21 cellular contexts compared by ENCODE assay signal in the genomic region with DNA sequence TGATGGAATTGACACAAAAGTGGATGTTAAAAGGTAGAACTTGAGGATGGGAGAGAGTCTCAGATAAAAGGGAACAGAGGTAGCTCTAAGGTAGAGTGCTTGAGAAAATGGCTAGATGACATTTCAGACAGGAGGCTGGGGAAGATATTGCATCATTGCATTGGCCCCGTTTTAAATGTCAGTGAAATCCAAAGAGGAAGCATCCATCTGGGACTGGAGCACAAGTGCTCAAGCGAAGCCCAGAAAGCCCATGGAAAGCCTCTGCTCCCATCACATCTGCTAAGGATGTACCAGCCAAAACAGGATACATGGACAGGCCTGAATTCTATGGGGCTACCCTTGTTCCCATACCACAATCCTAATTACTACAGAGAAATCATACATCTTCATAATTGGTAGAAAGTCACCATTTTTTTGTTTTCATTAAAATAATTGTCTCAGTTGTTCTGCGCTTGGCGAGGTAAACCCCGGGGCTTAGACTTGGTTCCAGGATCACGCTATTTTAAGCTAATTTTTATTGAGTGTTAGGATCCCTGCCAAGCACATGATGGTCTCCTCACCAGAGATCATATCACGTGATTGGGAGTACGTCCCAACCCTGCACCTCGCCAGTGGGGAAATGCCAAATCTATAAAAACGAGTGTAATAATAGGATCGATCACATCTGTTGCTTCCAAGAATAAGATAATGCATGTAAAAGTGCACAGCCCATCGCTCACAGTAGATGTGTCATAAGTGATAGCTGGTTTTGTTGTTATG.
DNase-seq lines count a peak whose midpoint lies in the region; ATAC-seq, FAIRE-seq and TF ChIP-seq lines count a peak whose summit lies in the region.
"Had no signal": no experiment of that assay in that cellular context is flagged by ENCODE, and none has a peak within 500 bp of the region (broad histone marks: within the 10 kb centered on the region; RNA-seq: fewer than 3 reads in every experiment).

No MANE protein-coding gene starts in this region.

- no peaks in the 10 kb centered on the region for H3K4me1 ChIP-seq in A549
- H3K4me1 ChIP-seq: SJSA1 had no signal

- H3K4me3 ChIP-seq in A549 (no peak overlapping the region), AG10803 (ENCODE audit: low read length) (no peak overlapping the region), retinal pigment epithelial cell (ENCODE audit: low read length) (peak overlapping the region; percentile 9)
- H3K4me3 ChIP-seq: GM12878, GM23338, SJSA1 had no signal

- H3K9me3 ChIP-seq in A549: no peaks in the 10 kb centered on the region
- H3K9me3 ChIP-seq: SJSA1 had no signal

- FAIRE-seq in A549 (lab: Jason Lieb, UNC): no peak
- FAIRE-seq: GM12878 had no signal

- POLR2A ChIA-PET in A549 (lab: Yijun Ruan, JAX): no interaction called here

- H3K27ac ChIP-seq in A549: no peak overlapping the region
- H3K27ac ChIP-seq: SJSA1 had no signal

- TF ChIP-seq CTCF in A549 (IDR thresholded peaks at IDR 0.05): no peak
- no peak for TF ChIP-seq CTCF in AG10803 (conservative IDR thresholded peaks at IDR 0.05; ENCODE audit: low read length)
- no peak for TF ChIP-seq CTCF in retinal pigment epithelial cell (conservative IDR thresholded peaks at IDR 0.05; ENCODE audit: low read depth, low read length)

- WGBS in A549 (ENCODE audit: missing lambda C conversion rate): 15% methylated on average over 12 of the region's 12 CpGs

- DNase-seq in A549 (ENCODE audit: low read depth in 1 of 2, low spot score in 1 of 2): no peak
- DNase-seq in AG10803 (ENCODE audit: low read depth): peak; percentile 25
- peak; percentile 39 to 81 for DNase-seq in cerebellar nuclear complex (lab: John Stamatoyannopoulos, UW)
- peak; percentile 76 for DNase-seq in retinal pigment epithelial cell (ENCODE audit: low read depth)
- DNase-seq in effector CD4-positive, alpha-beta T cell: no peak
- no peak for DNase-seq in epidermal melanocyte (ENCODE audit: insufficient read length, low spot score)
- DNase-seq in stimulated activated CD4-positive, alpha-beta T cell treated with anti-CD3 and anti-CD28 coated beads, Interleukin-2, amount 100 ng/mL, for 48 hours: no peak
- DNase-seq: Calu3, DMS53, GDM1, NCI-H1092 treated with DMSO at 0.1 percent for 48 hours, NCI-H1436 treated with DMSO at 0.1 percent for 48 hours, NCI-H1930, NCI-H510A, NCI-H69, Right ventricle myocardium superior, RPMI8226 had no signal

- no peak for TF ChIP-seq EP300 in A549 (IDR thresholded peaks at IDR 0.05)

- TF ChIP-seq RAD21 in A549 (conservative IDR thresholded peaks at IDR 0.05 in 1 of 2, IDR thresholded peaks at IDR 0.05 in 1 of 2): no peak

- CTCF ChIA-PET in A549 (lab: Yijun Ruan, JAX): interaction anchor here (1.2 kb wide), 1 partner anchor 8 kb away, joined by 4 read pairs; no protein-coding TSS in a partner anchor

- no peak for TF ChIP-seq POLR2A in A549 (IDR thresholded peaks at IDR 0.05; ENCODE audit: low read length)

- no peak overlapping the region for H3K4me2 ChIP-seq in A549
- H3K4me2 ChIP-seq: GM23338 had no signal

- ATAC-seq in A549: no peak
- ATAC-seq: GM12878, GM23338, HCT116 had no signal

TF ChIP-seq in A549, 52 proteins besides CTCF, POLR2A, EP300 and RAD21:
- TF ChIP-seq NPAS2 (CRISPR knock-in tag; IDR thresholded peaks at IDR 0.05; ENCODE audit: borderline replicate concordance) (no peak), ZFP36 (IDR thresholded peaks at IDR 0.05; ENCODE audit: borderline replicate concordance, partially characterized antibody) (no peak), HOXB5 (CRISPR knock-in tag; IDR thresholded peaks at IDR 0.05) (no peak), MAZ (IDR thresholded peaks at IDR 0.05; ENCODE audit: borderline replicate concordance, low read depth, low read length) (no peak), HDAC2 (IDR thresholded peaks at IDR 0.05) (no peak)
- TF ChIP-seq, protein P1, sequence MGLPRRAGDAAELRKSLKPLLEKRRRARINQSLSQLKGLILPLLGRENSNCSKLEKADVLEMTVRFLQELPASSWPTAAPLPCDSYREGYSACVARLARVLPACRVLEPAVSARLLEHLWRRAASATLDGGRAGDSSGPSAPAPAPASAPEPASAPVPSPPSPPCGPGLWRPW (IDR thresholded peaks at IDR 0.05): no peak
- TF ChIP-seq, protein P2, sequence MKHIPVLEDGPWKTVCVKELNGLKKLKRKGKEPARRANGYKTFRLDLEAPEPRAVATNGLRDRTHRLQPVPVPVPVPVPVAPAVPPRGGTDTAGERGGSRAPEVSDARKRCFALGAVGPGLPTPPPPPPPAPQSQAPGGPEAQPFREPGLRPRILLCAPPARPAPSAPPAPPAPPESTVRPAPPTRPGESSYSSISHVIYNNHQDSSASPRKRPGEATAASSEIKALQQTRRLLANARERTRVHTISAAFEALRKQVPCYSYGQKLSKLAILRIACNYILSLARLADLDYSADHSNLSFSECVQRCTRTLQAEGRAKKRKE (CRISPR knock-in tag; IDR thresholded peaks at IDR 0.05; ENCODE audit: low read depth): no peak
- TF ChIP-seq, protein P3, sequence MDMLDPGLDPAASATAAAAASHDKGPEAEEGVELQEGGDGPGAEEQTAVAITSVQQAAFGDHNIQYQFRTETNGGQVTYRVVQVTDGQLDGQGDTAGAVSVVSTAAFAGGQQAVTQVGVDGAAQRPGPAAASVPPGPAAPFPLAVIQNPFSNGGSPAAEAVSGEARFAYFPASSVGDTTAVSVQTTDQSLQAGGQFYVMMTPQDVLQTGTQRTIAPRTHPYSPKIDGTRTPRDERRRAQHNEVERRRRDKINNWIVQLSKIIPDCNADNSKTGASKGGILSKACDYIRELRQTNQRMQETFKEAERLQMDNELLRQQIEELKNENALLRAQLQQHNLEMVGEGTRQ (IDR thresholded peaks at IDR 0.05): 0 out of 2 replicates have a peak, but pooled peaks have one; percentile 23

Comparison
In these comparisons a context has a peak if more than half of its experiments do, and no peak if none do; other contexts are left out.
1. DNase-seq: peak in AG10803 (single experiment), cerebellar nuclear complex (2 of 2) and retinal pigment epithelial cell (single experiment); none in A549 (0 of 2), effector CD4-positive, alpha-beta T cell (single experiment), epidermal melanocyte (single experiment) and stimulated activated CD4-positive, alpha-beta T cell treated with anti-CD3 and anti-CD28 coated beads, Interleukin-2, amount 100 ng/mL, for 48 hours (0 of 2).